Comparison of ENCODE assay signal across 26 cellular contexts in the genomic region with DNA sequence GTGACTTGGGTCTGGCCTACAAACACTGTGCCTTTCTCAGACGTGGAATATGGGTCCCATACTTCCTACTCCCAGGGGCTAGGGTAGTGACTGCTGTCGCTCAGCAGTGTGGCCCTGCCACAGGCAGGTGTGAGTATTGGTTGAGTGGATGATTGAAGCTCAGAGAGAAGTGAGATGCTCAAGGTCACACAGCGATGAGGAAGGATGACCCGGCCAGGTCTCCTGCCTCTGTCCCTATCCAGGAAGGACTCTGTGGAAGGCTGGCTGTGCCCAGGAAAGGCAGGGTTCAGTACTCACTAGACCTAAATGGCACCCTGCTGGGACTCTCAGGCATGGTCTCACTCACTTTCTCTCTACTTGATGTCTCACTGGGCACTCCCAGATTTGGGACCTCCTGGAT. TPM values are rescaled to one million over a fixed set of nuclear protein-coding genes. Genes with fewer than 3 reads are reported as not detected.
DNase-seq lines count a peak whose midpoint lies in the region; ATAC-seq and TF ChIP-seq lines count a peak whose summit lies in the region.
"Had no signal": no experiment of that assay in that cellular context is flagged by ENCODE, and none has a peak within 500 bp of the region (broad histone marks: within the 10 kb centered on the region; RNA-seq: fewer than 3 reads in every experiment).

No MANE protein-coding gene starts in this region.

- H3K4me3 ChIP-seq in lower lobe of right lung = peak overlapping the region; percentile 38
- H3K4me3 ChIP-seq in stomach = peak overlapping the region in 3 of 4 donors; percentile 5 to 26 (median 26)
- H3K4me3 ChIP-seq in ovary = no peak overlapping the region
- H3K4me3 ChIP-seq: BLaER1 treated with 17β-estradiol and CSF1 and Interleukin-3, amounts not matched to agents 10 nM and 100 nM; GM23248; neural progenitor cell; smooth muscle cell; uterus had no signal

- H3K36me3 ChIP-seq in lower lobe of right lung (no peaks in the 10 kb centered on the region), stomach (no peaks in the 10 kb centered on the region), ovary (no peaks in the 10 kb centered on the region)
- H3K36me3 ChIP-seq: BLaER1 treated with 17β-estradiol and CSF1 and Interleukin-3, amounts not matched to agents 10 nM and 100 nM; brain microvascular endothelial cell; neural progenitor cell; uterus had no signal

- no peak for DNase-seq in activated T-cell treated with anti-CD3 and anti-CD28 coated beads, Interleukin-2, amount 50 U/mL, for 4 hours
- DNase-seq in activated T-cell treated with anti-CD3 and anti-CD28 coated beads, Interleukin-2, amount 50 U/mL, for 1 hour = no peak
- DNase-seq in activated CD8-positive, alpha-beta memory T cell treated with anti-CD3 and anti-CD28 coated beads, Interleukin-2, amount 50 U/mL, for 48 hours = peak; percentile 47
- no peak for DNase-seq in lower lobe of right lung
- DNase-seq in stomach = no peak
- no peak for DNase-seq in ovary
- DNase-seq in DMS153 treated with DMSO at 0.1 percent for 48 hours (lab: John Stamatoyannopoulos, UW; ENCODE audit: unreplicated experiment) = no peak
- DNase-seq: activated CD4-positive, CD25-positive, alpha-beta regulatory T cell treated with anti-CD3 and anti-CD28 coated beads, Interleukin-2, amount 50 U/mL, for 72 hours; brain microvascular endothelial cell; DMS 273 treated with DMSO at 0.1 percent for 48 hours; GM23248; left cardiac atrium; NCI-H510A treated with DMSO at 0.1 percent for 48 hours; NK-92 treated with Interleukin-12 subunit alpha and Interleukin-12 subunit beta, amount 100 ng/mL, for 24 hours; RPMI8226; SK-N-SH; stimulated activated CD4-positive, alpha-beta T cell treated with anti-CD3 and anti-CD28 coated beads, Interleukin-4, amount 100 ng/mL, for 24 hours; uterus had no signal

- H3K4me1 ChIP-seq in lower lobe of right lung (no peaks in the 10 kb centered on the region), stomach (peaks cover 0 to 5% (median 0%) of the 10 kb centered on the region in 4 donors), ovary (ENCODE audit: insufficient read depth) (no peaks in the 10 kb centered on the region)
- H3K4me1 ChIP-seq: neural progenitor cell, uterus had no signal

- H3K9me3 ChIP-seq in lower lobe of right lung (no peaks in the 10 kb centered on the region), stomach (no peaks in the 10 kb centered on the region), ovary (no peaks in the 10 kb centered on the region)
- H3K9me3 ChIP-seq: BLaER1 treated with 17β-estradiol and CSF1 and Interleukin-3, amounts not matched to agents 10 nM and 100 nM; SK-N-SH; uterus had no signal

- no peaks in the 10 kb centered on the region for H3K9me3 Mint-ChIP-seq in activated T-cell treated with anti-CD3 and anti-CD28 coated beads, Interleukin-2, amount 50 U/mL, for 4 hours
- H3K9me3 Mint-ChIP-seq: mesothelial cell of epicardium, neural progenitor cell had no signal

- TF ChIP-seq CTCF in lower lobe of right lung (IDR thresholded peaks at IDR 0.05) (no peak), stomach (IDR thresholded peaks at IDR 0.05) (no peak), ovary (IDR thresholded peaks at IDR 0.05) (no peak)

- TF ChIP-seq EP300 in stomach (IDR thresholded peaks at IDR 0.05) (no peak), ovary (IDR thresholded peaks at IDR 0.05) (no peak)

- no peaks in the 10 kb centered on the region for H3K27me3 Mint-ChIP-seq in activated T-cell treated with anti-CD3 and anti-CD28 coated beads, Interleukin-2, amount 50 U/mL, for 4 hours (ENCODE audit: low read depth)

- ATAC-seq in activated T-cell treated with anti-CD3 and anti-CD28 coated beads, Interleukin-2, amount 50 U/mL, for 4 hours = no peak
- ATAC-seq in lower lobe of right lung (no peak), GM18498 (IDR thresholded peaks at IDR 0.05; ENCODE audit: unreplicated experiment) (no peak)
- ATAC-seq: left cardiac atrium had no signal

- H3K36me3 Mint-ChIP-seq in activated T-cell treated with anti-CD3 and anti-CD28 coated beads, Interleukin-2, amount 50 U/mL, for 4 hours (ENCODE audit: insufficient read depth) = peaks cover 22% of the 10 kb centered on the region
- H3K36me3 Mint-ChIP-seq: mesothelial cell of epicardium, neural progenitor cell had no signal

- peak overlapping the region; percentile 92 for H3K4me3 Mint-ChIP-seq in activated T-cell treated with anti-CD3 and anti-CD28 coated beads, Interleukin-2, amount 50 U/mL, for 4 hours
- H3K4me3 Mint-ChIP-seq: mesothelial cell of epicardium, neural progenitor cell had no signal

- H3K27me3 ChIP-seq in lower lobe of right lung (ENCODE audit: low read depth) (no peaks in the 10 kb centered on the region), stomach (no peaks in the 10 kb centered on the region), ovary (no peaks in the 10 kb centered on the region)
- H3K27me3 ChIP-seq: BLaER1 treated with 17β-estradiol and CSF1 and Interleukin-3, amounts not matched to agents 10 nM and 100 nM; brain microvascular endothelial cell; neural progenitor cell; uterus had no signal

- 82 to 96% (median 93%) methylated on average over 4 of the region's 4 CpGs for WGBS in stomach, 5 donors
- 87 to 94% (median 89%) methylated on average over 4 of the region's 4 CpGs for WGBS in ovary, 3 donors

- TF ChIP-seq POLR2A in stomach (IDR thresholded peaks at IDR 0.05) = no peak
- no peak for TF ChIP-seq POLR2A in ovary (IDR thresholded peaks at IDR 0.05)

- H3K4me1 Mint-ChIP-seq in activated T-cell treated with anti-CD3 and anti-CD28 coated beads, Interleukin-2, amount 50 U/mL, for 4 hours (ENCODE audit: low read depth) = peaks cover 66% of the 10 kb centered on the region

- intact Hi-C loops in lower lobe of right lung (cut with DNase I) (no loop called here), stomach (cut with DNase I; ENCODE audit: low total_unique reads) (no loop called here), ovary (cut with DNase I) (no loop called here)

- H3K27ac ChIP-seq in lower lobe of right lung (no peak overlapping the region), stomach (no peak overlapping the region), ovary (no peak overlapping the region)
- H3K27ac ChIP-seq: BLaER1 treated with 17β-estradiol and CSF1 and Interleukin-3, amounts not matched to agents 10 nM and 100 nM; brain microvascular endothelial cell; GM23248; neural progenitor cell; uterus had no signal

RNA-seq across cellular contexts. Expression of a gene that starts 2.8 kb away (rescaled TPM):
- total RNA-seq in activated T-cell treated with anti-CD3 and anti-CD28 coated beads, Interleukin-2, amount 50 U/mL, for 4 hours = 10 to 100 TPM; 15.7 to 57.6 (median 36.6) TPM
- total RNA-seq in lower lobe of right lung (29.5 TPM), stomach (1 to 10 TPM in 3 of 5 donors, under 1 TPM in 1, not detected in 1; under 0.01 to 2.3 (median 1.4) TPM), ovary (1 to 10 TPM in 6 of 7 donors, under 1 TPM in 1; 0.78 to 5.1 (median 1.3) TPM)
- polyA plus RNA-seq in stomach (10 to 100 TPM in 1 of 3 donors, 1 to 10 TPM in 1, under 1 TPM in 1; 0.73 to 11.0 (median 1.4) TPM), ovary (1 to 10 TPM in 1 of 2 donors, under 1 TPM in 1; 0.58 to 4.5 TPM)
- total RNA-seq: G401, GM23248, M059J, pulmonary artery endothelial cell, smooth muscle cell had no signal
- polyA plus RNA-seq: GM23248, SK-N-SH, smooth muscle cell had no signal
